In the genomic region with DNA sequence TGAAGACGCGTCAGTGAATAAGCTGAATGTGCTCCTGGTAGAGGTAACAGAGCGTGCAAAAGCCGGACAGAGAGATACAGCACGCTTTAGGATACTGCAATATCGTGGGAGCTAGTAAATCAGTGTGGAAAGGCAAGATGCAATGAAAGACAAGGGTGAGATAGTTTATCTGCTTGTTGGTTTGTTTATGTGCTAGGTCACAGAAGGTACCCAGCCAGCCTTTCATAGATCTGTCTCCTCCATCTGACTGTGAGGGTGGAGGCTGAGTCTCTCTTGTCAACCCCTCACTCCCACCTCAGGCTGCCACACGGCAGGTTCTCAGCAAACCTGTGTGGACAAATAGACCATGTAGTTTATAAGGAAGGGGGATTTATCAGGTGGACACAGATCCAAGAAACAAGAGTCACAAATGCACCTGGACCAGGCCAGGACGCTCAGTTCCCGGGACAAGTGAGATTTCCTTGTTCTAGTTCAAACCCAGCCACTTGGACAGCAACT, we compare ENCODE assay signal across 8 cellular contexts. TPM values are rescaled to one million over a fixed set of nuclear protein-coding genes. Genes with fewer than 3 reads are reported as not detected.
DNase-seq lines count a peak whose midpoint lies in the region; ATAC-seq and TF ChIP-seq lines count a peak whose summit lies in the region.

No MANE protein-coding gene starts in this region.

- H3K36me3 ChIP-seq in A673 (ENCODE audit: insufficient read depth, low read length, poor library complexity, severe bottlenecking) = no peaks in the 10 kb centered on the region
- no peaks in the 10 kb centered on the region for H3K36me3 ChIP-seq in Loucy (ENCODE audit: insufficient read depth, low read length)
- no peaks in the 10 kb centered on the region for H3K36me3 ChIP-seq in muscle layer of duodenum (ENCODE audit: control insufficient read depth in 1 of 2, insufficient read depth in 2 of 2, low read length in 2 of 2)

- CTCF ChIA-PET in A673 (lab: Charles Lee) = interaction anchor here (0.6 to 1.1 kb wide), 2 partner anchors 25 to 192 kb away, joined by 3 read pairs; no protein-coding TSS in a partner anchor

- H3K27me3 ChIP-seq in A673 (replicated peaks; ENCODE audit: insufficient read depth, low read depth, low read length, poor library complexity) = no peaks in the 10 kb centered on the region
- H3K27me3 ChIP-seq in Loucy (ENCODE audit: insufficient read depth, low read length, poor library complexity, severe bottlenecking) = no peaks in the 10 kb centered on the region
- H3K27me3 ChIP-seq in muscle layer of duodenum (ENCODE audit: low read depth, low read length) = no peaks in the 10 kb centered on the region

- H2AFZ ChIP-seq in Loucy (ENCODE audit: low read length) = peak overlapping the region; percentile 92

- POLR2A ChIA-PET in A673 (lab: Charles Lee; ENCODE audit: low non-redundant PET) = no interaction called here

- TF ChIP-seq CTCF in A673 (conservative IDR thresholded peaks at IDR 0.05; ENCODE audit: low read depth, low read length) (no peak), Loucy (conservative IDR thresholded peaks at IDR 0.05; ENCODE audit: low read length) (no peak)

- H3K79me2 ChIP-seq in Loucy (ENCODE audit: insufficient read depth, low read length) = peaks cover 10% of the 10 kb centered on the region; the same call in 1 of the 2 replicates

- H3K4me1 ChIP-seq in A673 (ENCODE audit: insufficient read depth, low read length, poor library complexity, severe bottlenecking) (peaks cover 12% of the 10 kb centered on the region), Loucy (ENCODE audit: insufficient read depth, low read length, poor library complexity, severe bottlenecking) (peaks cover 18% of the 10 kb centered on the region), muscle layer of duodenum (ENCODE audit: control insufficient read depth in 1 of 2, insufficient read depth in 2 of 2, low read length in 2 of 2) (peaks cover 5 to 29% of the 10 kb centered on the region in 2 donors)

- H3F3A ChIP-seq in Loucy (ENCODE audit: low read depth) = no peaks in the 10 kb centered on the region

- BruUV-seq in A673 (replicated peaks; lab: Mats Ljungman, UMichigan) = no TSS peak

- peak overlapping the region; percentile 2 for H3K27ac ChIP-seq in A673 (ENCODE audit: low read depth, low read length, poor library complexity, severe bottlenecking)
- peak overlapping the region; percentile 98 for H3K27ac ChIP-seq in cingulate gyrus (ENCODE audit: low read depth, low read length)
- H3K27ac ChIP-seq in muscle layer of duodenum (ENCODE audit: low read length) = peak overlapping the region; percentile 52

- ATAC-seq in GM18519 (IDR thresholded peaks at IDR 0.05; ENCODE audit: low FRiP score, unreplicated experiment) (no peak), GM21825 (IDR thresholded peaks at IDR 0.05; ENCODE audit: unreplicated experiment) (no peak)

- intact Hi-C loops in A673 (cut with micrococcal nuclease; ENCODE audit: unreplicated experiment) = no loop called here

- H3K9me3 ChIP-seq in A673 (ENCODE audit: low read depth, low read length, poor library complexity, severe bottlenecking) (no peaks in the 10 kb centered on the region), Loucy (ENCODE audit: insufficient read depth, low read depth, low read length) (no peaks in the 10 kb centered on the region), muscle layer of duodenum (ENCODE audit: control insufficient read depth in 1 of 2, low read length in 2 of 2) (no peaks in the 10 kb centered on the region)

- no peaks in the 10 kb centered on the region for H4K20me1 ChIP-seq in Loucy (ENCODE audit: insufficient read depth, low read length, poor library complexity, severe bottlenecking)

- DNase-seq in A673 (ENCODE audit: low spot score) = no peak
- no peak for DNase-seq in NCI-H510A (lab: John Stamatoyannopoulos, UW)
- DNase-seq in NCI-H526 (lab: John Stamatoyannopoulos, UW) = no peak

- peak overlapping the region; percentile 99 for H3K4me2 ChIP-seq in Loucy (ENCODE audit: low read depth, low read length, poor library complexity, severe bottlenecking)

- H3K4me3 ChIP-seq in A673 (ENCODE audit: low read depth, low read length, poor library complexity, severe bottlenecking) = peak overlapping the region; percentile 81
- H3K4me3 ChIP-seq in Loucy (ENCODE audit: low read length, poor library complexity, severe bottlenecking) = peak overlapping the region; percentile 94
- H3K4me3 ChIP-seq in muscle layer of duodenum (ENCODE audit: low read depth in 1 of 2, low read length in 2 of 2) = peak overlapping the region; percentile 48 to 79

- no peak overlapping the region for H3K9ac ChIP-seq in Loucy (ENCODE audit: low read depth, low read length, poor library complexity, severe bottlenecking)

- H3K9me2 ChIP-seq in Loucy (replicated peaks; ENCODE audit: low read depth, low read length) = no peaks in the 10 kb centered on the region

RNA-seq across cellular contexts. Expression of a gene that starts 1.0 kb away (rescaled TPM):
- total RNA-seq in A673 (2021) = 59.4 and 61.7 TPM in 2 replicates

RNA-seq across cellular contexts. Expression of a gene that starts 21.3 kb away (rescaled TPM):
- total RNA-seq in A673 (2021) = 105 and 122 TPM in 2 replicates

RNA-seq across cellular contexts. Expression of a gene that starts 21.7 kb away (rescaled TPM):
- total RNA-seq in A673 (2021) = 0.72 TPM in 1 of 2 replicates, not detected in the other

RNA-seq across cellular contexts. Expression of a gene that starts 32.5 kb away (rescaled TPM):
- 189 and 203 TPM in 2 replicates for total RNA-seq in A673 (2021)

Comparison
In these comparisons a context has a peak if more than half of its experiments do, and no peak if none do; other contexts are left out.
1. H3K27ac ChIP-seq: peak in every context shown above with its lines; median percentile 98 in cingulate gyrus; 52 in muscle layer of duodenum; 2 in A673.